20 cellular contexts compared by ENCODE assay signal in the genomic region with DNA sequence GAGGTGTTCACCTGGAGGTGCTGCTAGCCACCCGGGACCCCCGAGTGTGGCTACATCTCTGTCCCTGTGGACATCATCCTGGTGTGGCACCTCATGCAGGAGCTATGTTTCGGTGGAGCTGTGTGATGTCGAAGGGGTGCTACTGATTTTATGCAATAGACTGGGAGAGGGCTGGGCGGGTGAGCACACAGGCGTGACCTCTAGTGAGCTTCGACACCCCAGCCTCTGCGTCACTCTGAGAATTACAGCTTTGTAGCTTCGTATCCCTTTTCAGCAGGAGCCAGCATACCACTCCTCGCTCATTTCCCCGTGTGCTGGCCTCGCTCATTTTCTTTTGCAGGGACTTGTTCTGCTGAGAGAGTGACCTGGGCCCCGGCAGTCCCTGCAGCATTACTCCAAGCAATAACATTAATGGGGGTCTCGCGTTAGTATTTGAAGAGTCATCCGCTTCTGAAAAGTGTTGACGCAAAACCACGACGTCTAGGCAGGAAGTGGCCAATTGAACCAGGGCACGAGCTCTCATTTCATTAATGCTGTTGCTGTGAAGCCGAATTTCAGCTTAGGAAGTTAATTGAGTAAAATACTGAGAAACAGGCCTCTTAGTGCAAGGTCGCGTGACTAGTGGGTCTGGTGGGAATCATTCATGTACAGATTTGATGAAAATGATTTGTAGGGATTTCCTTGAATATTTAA.
"Had no signal": no experiment of that assay in that cellular context is flagged by ENCODE, and none has a peak within 500 bp of the region (broad histone marks: within the 10 kb centered on the region; RNA-seq: fewer than 3 reads in every experiment).

No MANE protein-coding gene starts in this region.

- H3K27me3 ChIP-seq: thyroid gland had no signal

- H3K4me3 Mint-ChIP-seq: activated CD4-positive, alpha-beta T cell treated with anti-CD3 and anti-CD28 coated beads, Interleukin-2, amount 10 ng/mL, durations not matched to agents 24 days and 14 days; activated CD8-positive, alpha-beta T cell treated with anti-CD3 and anti-CD28 coated beads for 36 hours; activated naive CD8-positive, alpha-beta T cell treated with anti-CD3 and anti-CD28 coated beads, Interleukin-2, amount 50 U/mL, for 24 hours; activated T-helper 1 cell treated with anti-CD3 and anti-CD28 coated beads, Interleukin-12 subunit alpha, Interleukin-12 subunit beta, Interleukin-2, Interleukin-4 antibody, amounts not matched to agents 30 ng/mL and 10 ng/mL and 1 ng/mL, durations not matched to agents 14 hours and 24 hours and 36 hours; naive thymus-derived CD4-positive, alpha-beta T cell had no signal

- DNase-seq: activated CD4-positive, alpha-beta T cell treated with anti-CD3 and anti-CD28 coated beads, Interleukin-2, amount 10 ng/mL, durations not matched to agents 24 days and 14 days; activated CD8-positive, alpha-beta T cell treated with anti-CD3 and anti-CD28 coated beads for 36 hours; activated gamma-delta T cell; activated naive CD4-positive, alpha-beta T cell treated with anti-CD3 and anti-CD28 coated beads, Interleukin-2, amount 50 U/mL, for 16 hours; activated naive CD8-positive, alpha-beta T cell treated with anti-CD3 and anti-CD28 coated beads, Interleukin-2, amount 50 U/mL, for 24 hours; cerebellar nuclear complex; left colon; lower lobe of right lung; naive thymus-derived CD4-positive, alpha-beta T cell; stimulated activated CD4-positive, alpha-beta T cell treated with anti-CD3 and anti-CD28 coated beads, Interleukin-4, amount 100 ng/mL, for 1 hour; stimulated activated naive CD4-positive, alpha-beta T cell treated with Interleukin-2 at 50 U/mL for 16 hours; substantia nigra; SW 1271; thyroid gland had no signal

- H3K4me1 Mint-ChIP-seq: activated CD4-positive, alpha-beta T cell treated with anti-CD3 and anti-CD28 coated beads, Interleukin-2, amount 10 ng/mL, durations not matched to agents 24 days and 14 days had no signal

- H3K36me3 Mint-ChIP-seq: naive thymus-derived CD4-positive, alpha-beta T cell had no signal

- FAIRE-seq: keratinocyte had no signal

- ATAC-seq: activated CD4-positive, CD25-positive, alpha-beta regulatory T cell treated with anti-CD3 and anti-CD28 coated beads, Interleukin-2, amount 50 U/mL, for 24 hours; activated CD8-positive, alpha-beta T cell treated with anti-CD3 and anti-CD28 coated beads for 36 hours; activated naive CD8-positive, alpha-beta T cell treated with anti-CD3 and anti-CD28 coated beads, Interleukin-2, amount 50 U/mL, for 24 hours; left colon; lower lobe of right lung; naive thymus-derived CD4-positive, alpha-beta T cell had no signal

- H3K27ac ChIP-seq: coronary artery, epithelial cell of prostate, lower lobe of right lung, thyroid gland, VCaP had no signal

- H3K4me3 ChIP-seq: coronary artery, lower lobe of right lung, thyroid gland had no signal

- H3K4me1 ChIP-seq: lower lobe of right lung, thyroid gland had no signal

- H3K27ac Mint-ChIP-seq: activated CD4-positive, alpha-beta T cell treated with anti-CD3 and anti-CD28 coated beads, Interleukin-2, amount 10 ng/mL, durations not matched to agents 24 days and 14 days; activated CD8-positive, alpha-beta T cell treated with anti-CD3 and anti-CD28 coated beads for 36 hours; activated naive CD8-positive, alpha-beta T cell treated with anti-CD3 and anti-CD28 coated beads, Interleukin-2, amount 50 U/mL, for 24 hours; activated T-helper 1 cell treated with anti-CD3 and anti-CD28 coated beads, Interleukin-12 subunit alpha, Interleukin-12 subunit beta, Interleukin-2, Interleukin-4 antibody, amounts not matched to agents 30 ng/mL and 10 ng/mL and 1 ng/mL, durations not matched to agents 14 hours and 24 hours and 36 hours; naive thymus-derived CD4-positive, alpha-beta T cell had no signal

- H3K9me3 ChIP-seq: lower lobe of right lung, thyroid gland had no signal

- H3K27me3 Mint-ChIP-seq: activated CD4-positive, alpha-beta T cell treated with anti-CD3 and anti-CD28 coated beads, Interleukin-2, amount 10 ng/mL, durations not matched to agents 24 days and 14 days had no signal

- H3K36me3 ChIP-seq: lower lobe of right lung, thyroid gland had no signal
